ENCODE assay signal across 12 cellular contexts in genomic region chr13:33797622-33798021, GRCh38. TPM values are rescaled to one million over a fixed set of nuclear protein-coding genes. Genes with fewer than 3 reads are reported as not detected.
DNase-seq lines count a peak whose midpoint lies in the region; ATAC-seq lines count a peak whose summit lies in the region.
"Had no signal": no experiment of that assay in that cellular context is flagged by ENCODE, and none has a peak within 500 bp of the region (broad histone marks: within the 10 kb centered on the region; RNA-seq: fewer than 3 reads in every experiment).

No MANE protein-coding gene starts in this region.

- DNase-seq in AG20443 (ENCODE audit: low spot score) (peak; percentile 11), HT1080 (ENCODE audit: low read depth) (peak; percentile 11), cerebellar cortex (ENCODE audit: low spot score) (peak; percentile 83), middle frontal gyrus (ENCODE audit: extremely low spot score, low spot score) (peak; percentile 20), NCI-H1436 (lab: John Stamatoyannopoulos, UW) (no peak)
- no peak for DNase-seq in activated CD4-positive, CD25-positive, alpha-beta regulatory T cell treated with anti-CD3 and anti-CD28 coated beads, Interleukin-2, amount 50 U/mL, for 72 hours
- no peak for DNase-seq in central memory CD4-positive, alpha-beta T cell
- DNase-seq: activated naive CD4-positive, alpha-beta T cell; CD4-positive, CD25-positive, alpha-beta regulatory T cell; naive thymus-derived CD8-positive, alpha-beta T cell; NCI-H2029 treated with DMSO at 0.1 percent for 48 hours had no signal

- ATAC-seq in GM21576 (IDR thresholded peaks at IDR 0.05; ENCODE audit: unreplicated experiment), result no peak
- ATAC-seq: naive thymus-derived CD8-positive, alpha-beta T cell had no signal

RNA-seq across cellular contexts. Expression of gene RFC3, which starts 20.3 kb away (rescaled TPM):
- total RNA-seq in HT1080 (2014; rRNA removed; shearing (Covaris generic)), result 50.1 and 56.5 TPM in 2 replicates
- 59.9 and 62.2 TPM in 2 replicates for polyA plus RNA-seq in HT1080 (2015; cell fraction: cytosol; rRNA removed)
- 62.7 and 64.9 TPM in 2 replicates for polyA plus RNA-seq in HT1080 (2015; cell fraction: nucleus; rRNA removed)

Comparison
In these comparisons a context has a peak if more than half of its experiments do, and no peak if none do; other contexts are left out.
1. DNase-seq: peak in AG20443 (single experiment), HT1080 (single experiment), cerebellar cortex (single experiment) and middle frontal gyrus (single experiment); none in activated CD4-positive, CD25-positive, alpha-beta regulatory T cell treated with anti-CD3 and anti-CD28 coated beads, Interleukin-2, amount 50 U/mL, for 72 hours (single experiment), NCI-H1436 (single experiment) and central memory CD4-positive, alpha-beta T cell (single experiment).